Comparison of ENCODE assay signal across 10 cellular contexts in the genomic region with DNA sequence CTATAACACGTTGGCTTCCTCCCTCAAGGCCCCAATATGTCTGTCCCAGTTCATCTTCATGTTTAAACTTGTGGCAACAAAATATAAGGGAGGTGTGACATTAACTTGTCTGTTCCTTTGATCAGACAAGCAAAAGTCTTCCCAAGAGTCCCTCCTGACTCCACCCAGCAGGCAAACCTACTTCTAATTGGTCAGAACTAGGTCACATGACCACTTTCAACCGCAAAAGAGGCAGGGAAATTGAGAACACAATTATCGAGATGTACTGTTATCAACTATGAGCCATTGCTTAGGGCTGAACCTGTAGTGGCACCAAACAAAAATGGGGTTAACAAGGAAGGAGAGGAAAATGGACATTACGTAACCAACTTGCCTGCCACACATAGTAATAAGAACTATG.
"Had no signal": no experiment of that assay in that cellular context is flagged by ENCODE, and none has a peak within 500 bp of the region (broad histone marks: within the 10 kb centered on the region; RNA-seq: fewer than 3 reads in every experiment).

No MANE protein-coding gene starts in this region.

- FAIRE-seq: HepG2 had no signal

- H3K4me2 ChIP-seq: KMS-11 had no signal

- H3K9ac ChIP-seq: GM23248, KMS-11 had no signal

- H3K4me1 ChIP-seq: HAP-1 had no signal

- ATAC-seq: HCT116, HepG2 had no signal

- H3K27ac ChIP-seq: GM23248, HL-60, KMS-11 had no signal

- H2AFZ ChIP-seq: GM23248 had no signal

- H3K9me3 ChIP-seq: HAP-1 had no signal

- DNase-seq: GM23248, GOT3, H7, HFFc6, KBM-7 had no signal

- H3K36me3 ChIP-seq: HAP-1 had no signal

- H3K4me3 ChIP-seq: GM23248, HAP-1 had no signal
